Comparison of ENCODE assay signal across 23 cellular contexts in genomic region chr3:47870702-47871255, GRCh38.
"Had no signal": no experiment of that assay in that cellular context is flagged by ENCODE, and none has a peak within 500 bp of the region (broad histone marks: within the 10 kb centered on the region; RNA-seq: fewer than 3 reads in every experiment).

No MANE protein-coding gene starts in this region.

- H3K9me3 ChIP-seq: adrenal gland, Peyer's patch, SJCRH30, SK-N-SH had no signal

- H3K9ac ChIP-seq: SK-N-SH had no signal

- H3K27me3 Mint-ChIP-seq: activated CD4-positive, alpha-beta memory T cell treated with anti-CD3 and anti-CD28 coated beads for 36 hours; activated CD4-positive, alpha-beta T cell treated with anti-CD3 and anti-CD28 coated beads, Interleukin-2, amount 10 ng/mL, durations not matched to agents 7 days and 5 days; activated naive CD8-positive, alpha-beta T cell treated with anti-CD3 and anti-CD28 coated beads, Interleukin-2, amount 10 ng/mL, durations not matched to agents 7 days and 5 days; central memory CD8-positive, alpha-beta T cell had no signal

- H3K4me3 Mint-ChIP-seq: activated CD4-positive, alpha-beta memory T cell treated with anti-CD3 and anti-CD28 coated beads for 36 hours; activated CD4-positive, alpha-beta T cell treated with anti-CD3 and anti-CD28 coated beads, Interleukin-2, amount 10 ng/mL, durations not matched to agents 7 days and 5 days; activated naive CD8-positive, alpha-beta T cell treated with anti-CD3 and anti-CD28 coated beads, Interleukin-2, amount 10 ng/mL, durations not matched to agents 7 days and 5 days; activated T-cell treated with anti-CD3 and anti-CD28 coated beads, Interleukin-2, amount 50 U/mL, for 72 hours; central memory CD8-positive, alpha-beta T cell had no signal

- H3K4me1 ChIP-seq: adrenal gland, Peyer's patch, SJCRH30 had no signal

- H3K4me1 Mint-ChIP-seq: activated CD4-positive, alpha-beta T cell treated with anti-CD3 and anti-CD28 coated beads, Interleukin-2, amount 10 ng/mL, durations not matched to agents 7 days and 5 days; central memory CD8-positive, alpha-beta T cell had no signal

- DNase-seq: activated CD4-positive, alpha-beta memory T cell treated with anti-CD3 and anti-CD28 coated beads for 36 hours; activated CD4-positive, alpha-beta T cell treated with anti-CD3 and anti-CD28 coated beads, Interleukin-2, amount 10 ng/mL, durations not matched to agents 7 days and 5 days; activated CD4-positive, CD25-positive, alpha-beta regulatory T cell; activated naive CD4-positive, alpha-beta T cell treated with anti-CD3 and anti-CD28 coated beads, Interleukin-2, amount 50 U/mL, for 16 hours; activated naive CD8-positive, alpha-beta T cell treated with anti-CD3 and anti-CD28 coated beads, Interleukin-2, amount 10 ng/mL, durations not matched to agents 7 days and 5 days; activated T-cell treated with anti-CD3 and anti-CD28 coated beads, Interleukin-2, amount 50 U/mL, for 72 hours; anterior cingulate cortex; Kasumi-1; NCI-H1048; NCI-H146; NCI-H187 treated with DMSO at 0.1 percent for 48 hours; NCI-H2081 treated with DMSO at 0.1 percent for 48 hours; NCI-H446; NCI-H524; Peyer's patch; Right ventricle myocardium superior; SJCRH30; SK-N-SH; T-helper 1 cell had no signal

- H3K9me3 Mint-ChIP-seq: activated CD4-positive, alpha-beta memory T cell treated with anti-CD3 and anti-CD28 coated beads for 36 hours; activated CD4-positive, alpha-beta T cell treated with anti-CD3 and anti-CD28 coated beads, Interleukin-2, amount 10 ng/mL, durations not matched to agents 7 days and 5 days; activated naive CD8-positive, alpha-beta T cell treated with anti-CD3 and anti-CD28 coated beads, Interleukin-2, amount 10 ng/mL, durations not matched to agents 7 days and 5 days; activated T-cell treated with anti-CD3 and anti-CD28 coated beads, Interleukin-2, amount 50 U/mL, for 72 hours; central memory CD8-positive, alpha-beta T cell had no signal

- H3K27ac Mint-ChIP-seq: activated CD4-positive, alpha-beta memory T cell treated with anti-CD3 and anti-CD28 coated beads for 36 hours; activated CD4-positive, alpha-beta T cell treated with anti-CD3 and anti-CD28 coated beads, Interleukin-2, amount 10 ng/mL, durations not matched to agents 7 days and 5 days; activated naive CD8-positive, alpha-beta T cell treated with anti-CD3 and anti-CD28 coated beads, Interleukin-2, amount 10 ng/mL, durations not matched to agents 7 days and 5 days had no signal

- ATAC-seq: activated T-cell treated with anti-CD3 and anti-CD28 coated beads, Interleukin-2, amount 50 U/mL, for 72 hours had no signal

- H3K4me3 ChIP-seq: adrenal gland, Peyer's patch, SJCRH30 had no signal

- H3K4me2 ChIP-seq: SK-N-SH had no signal

- H3K27me3 ChIP-seq: adrenal gland, Peyer's patch, SJCRH30 had no signal

- H3K27ac ChIP-seq: adrenal gland, Peyer's patch, RWPE1, SJCRH30, VCaP had no signal
